In the genomic region with DNA sequence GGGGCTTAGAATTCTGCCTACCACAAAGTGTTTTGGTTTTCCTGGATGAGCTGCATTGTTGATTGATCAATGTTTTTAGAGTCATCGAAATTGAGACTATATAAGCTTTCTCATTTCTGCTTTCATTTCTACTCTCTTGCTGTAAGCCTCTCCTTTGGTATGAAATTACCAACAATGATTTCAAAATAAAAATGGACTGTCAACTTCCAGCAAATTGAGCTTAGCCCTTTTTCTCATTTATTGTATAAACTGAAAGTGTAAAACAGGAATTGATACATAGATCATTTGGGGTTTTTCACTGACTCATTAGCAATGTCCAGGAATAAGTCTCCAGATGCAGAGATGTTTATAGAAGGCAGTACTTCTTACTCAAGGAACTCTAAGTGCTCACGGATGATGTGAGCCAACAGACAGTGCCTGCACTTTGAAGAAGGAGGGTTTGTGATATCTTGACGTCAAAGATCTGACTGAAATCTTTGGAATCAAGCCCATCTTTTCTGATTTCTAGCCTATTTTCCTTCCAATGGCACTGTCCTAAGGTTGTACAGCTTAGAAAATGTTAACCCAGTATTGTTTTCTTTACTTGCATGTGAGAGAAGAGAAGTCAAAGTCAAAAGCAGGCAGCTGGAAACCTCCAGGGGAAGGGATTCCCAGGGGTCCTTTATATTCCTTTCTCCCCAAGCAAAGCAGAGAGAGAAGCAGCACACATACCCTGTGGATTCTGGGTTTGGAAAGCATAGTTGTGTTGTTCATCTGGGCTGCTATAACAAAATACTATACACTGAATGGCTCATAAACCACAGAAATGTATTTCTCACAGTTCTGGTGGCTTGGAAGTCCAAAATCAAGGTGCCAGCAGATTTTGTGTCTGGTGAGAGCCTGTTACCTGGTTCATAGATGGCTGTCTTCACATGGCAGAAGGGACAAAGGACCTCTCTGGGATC, we compare ENCODE assay signal across 8 cellular contexts. TPM values are rescaled to one million over a fixed set of nuclear protein-coding genes. Genes with fewer than 3 reads are reported as not detected.
DNase-seq lines count a peak whose midpoint lies in the region; ATAC-seq and TF ChIP-seq lines count a peak whose summit lies in the region.

No MANE protein-coding gene starts in this region.

- DNase-seq in CD14-positive monocyte (ENCODE audit: low spot score), result peak; percentile 53
- peak; percentile 63 for DNase-seq in NB4 (ENCODE audit: low read depth)
- peak; percentile 92 for DNase-seq in fibroblast of peridontal ligament (ENCODE audit: extremely low read depth)
- DNase-seq in GF-D8 (lab: John Stamatoyannopoulos, UW), result no peak
- no peak for DNase-seq in activated CD4-positive, alpha-beta T cell treated with anti-CD3 and anti-CD28 coated beads for 1 hour

- TF ChIP-seq POLR2A in NB4 (IDR thresholded peaks at IDR 0.05; ENCODE audit: extremely low read depth, insufficient read length), result no peak

- TF ChIP-seq CTCF in CD14-positive monocyte (IDR thresholded peaks at IDR 0.05) (no peak), NB4 (IDR thresholded peaks at IDR 0.05; ENCODE audit: low read depth, low read length) (no peak)

- peaks cover 0 to 3% of the 10 kb centered on the region in 2 donors for H3K36me3 Mint-ChIP-seq in CD14-positive monocyte

- H3K27ac Mint-ChIP-seq in CD14-positive monocyte, result peak overlapping the region; percentile 88 to 98 (median 96)

- H3K4me3 ChIP-seq in NB4 (ENCODE audit: low read depth, low read length), result peak overlapping the region; percentile 51

- ATAC-seq in GM21390 (IDR thresholded peaks at IDR 0.05; ENCODE audit: unreplicated experiment), result peak; percentile 49
- ATAC-seq in GM19397 (IDR thresholded peaks at IDR 0.05; ENCODE audit: unreplicated experiment), result no peak
- ATAC-seq in GM18873 (IDR thresholded peaks at IDR 0.05; ENCODE audit: low FRiP score, unreplicated experiment), result no peak

- no peaks in the 10 kb centered on the region for H3K9me3 Mint-ChIP-seq in CD14-positive monocyte

- H3K4me3 Mint-ChIP-seq in CD14-positive monocyte, result peak overlapping the region; percentile 52 to 88

- peaks cover 0 to 10% (median 1%) of the 10 kb centered on the region in 3 donors for H3K27me3 Mint-ChIP-seq in CD14-positive monocyte (ENCODE audit: low read depth in 3 of 3)

- peaks cover 85% of the 10 kb centered on the region for H3K4me1 Mint-ChIP-seq in CD14-positive monocyte

- intact Hi-C loops in CD14-positive monocyte (cut with micrococcal nuclease), result no loop called here

RNA-seq across cellular contexts. Expression of a gene that starts 19.8 kb away (rescaled TPM):
- 1 to 10 TPM; 7.3 to 8.1 TPM for polyA plus RNA-seq in CD14-positive monocyte

Comparison
In these comparisons a context has a peak if more than half of its experiments do, and no peak if none do; other contexts are left out.
1. DNase-seq: peak in CD14-positive monocyte (single experiment), NB4 (single experiment) and fibroblast of peridontal ligament (single experiment); none in GF-D8 (single experiment) and activated CD4-positive, alpha-beta T cell treated with anti-CD3 and anti-CD28 coated beads for 1 hour (single experiment).